In genomic region chr19:17255150-17255621, GRCh38 we compare ENCODE assay signal across 19 cellular contexts. TPM values are rescaled to one million over a fixed set of nuclear protein-coding genes. Genes with fewer than 3 reads are reported as not detected.
DNase-seq lines count a peak whose midpoint lies in the region; ATAC-seq, FAIRE-seq and TF ChIP-seq lines count a peak whose summit lies in the region.
"Had no signal": no experiment of that assay in that cellular context is flagged by ENCODE, and none has a peak within 500 bp of the region (broad histone marks: within the 10 kb centered on the region; RNA-seq: fewer than 3 reads in every experiment).

No MANE protein-coding gene starts in this region.

- H2BK12ac ChIP-seq in neuronal stem cell (ENCODE audit: low read length): no peak overlapping the region

- H3K23ac ChIP-seq in neuronal stem cell (ENCODE audit: low read depth, low read length, poor library complexity): peak overlapping the region; percentile 16

- no peak overlapping the region for H3K14ac ChIP-seq in neuronal stem cell (ENCODE audit: low read length)

- H3K4me1 ChIP-seq in neuronal stem cell (ENCODE audit: control insufficient read depth in 2 of 2, insufficient read depth in 1 of 2, low read depth in 1 of 2, low read length in 2 of 2) (peaks cover 0 to 2% of the 10 kb centered on the region in 2 donors), sigmoid colon (no peaks in the 10 kb centered on the region)
- H3K4me1 ChIP-seq: tibial nerve had no signal

- H3K36me3 ChIP-seq in bronchial epithelial cell (ENCODE audit: control insufficient read depth, insufficient read depth, low read length) (no peaks in the 10 kb centered on the region), neuronal stem cell (replicated peaks in 1 of 2; ENCODE audit: control insufficient read depth in 2 of 2, insufficient read depth in 2 of 2, low read length in 2 of 2) (no peaks in the 10 kb centered on the region), sigmoid colon (no peaks in the 10 kb centered on the region)
- H3K36me3 ChIP-seq: tibial nerve, WERI-Rb-1 had no signal

- peaks cover 0 to 15% of the 10 kb centered on the region in 2 donors for H3K9me3 ChIP-seq in neuronal stem cell (replicated peaks in 1 of 2; ENCODE audit: control insufficient read depth in 2 of 2, insufficient read depth in 1 of 2, low read depth in 1 of 2, low read length in 2 of 2)
- H3K9me3 ChIP-seq in sigmoid colon: peaks cover 0 to 5% (median 0%) of the 10 kb centered on the region in 4 donors

- no peak overlapping the region for H4K8ac ChIP-seq in neuronal stem cell (ENCODE audit: low read depth, low read length)

- no peak for TF ChIP-seq POLR2A in sigmoid colon (IDR thresholded peaks at IDR 0.05)

- H3K79me1 ChIP-seq in neuronal stem cell (ENCODE audit: low read depth, low read length): no peaks in the 10 kb centered on the region

- intact Hi-C loops in sigmoid colon (cut with DNase I): no loop called here

- no peak overlapping the region for H3K4me3 ChIP-seq in bronchial epithelial cell (ENCODE audit: low read depth, low read length)
- H3K4me3 ChIP-seq in neuronal stem cell (ENCODE audit: low read length in 2 of 2): no peak overlapping the region
- no peak overlapping the region for H3K4me3 ChIP-seq in sigmoid colon
- H3K4me3 ChIP-seq: tibial nerve had no signal

- CTCF ChIA-PET in HEK293T (lab: Yijun Ruan, JAX): no interaction called here

- no peak overlapping the region for H2AK5ac ChIP-seq in neuronal stem cell (ENCODE audit: low read depth, low read length)

- H4K91ac ChIP-seq in neuronal stem cell (ENCODE audit: low read depth, low read length, poor library complexity): no peak overlapping the region

- H2BK120ac ChIP-seq in neuronal stem cell (ENCODE audit: low read depth, low read length): no peak overlapping the region

- no peak overlapping the region for H2BK15ac ChIP-seq in neuronal stem cell (ENCODE audit: low read length)

- no peak overlapping the region for H2AFZ ChIP-seq in neuronal stem cell (ENCODE audit: low read length)

- POLR2A ChIA-PET in HEK293T (lab: Yijun Ruan, JAX): no interaction called here

- peak; percentile 64 for FAIRE-seq in bronchial epithelial cell (lab: Jason Lieb, UNC)
- FAIRE-seq: GM12892, HTR-8/SVneo had no signal

- no peak overlapping the region for H3K18ac ChIP-seq in neuronal stem cell (ENCODE audit: low read length)

- H3K9ac ChIP-seq in neuronal stem cell (ENCODE audit: low read depth, low read length, poor library complexity): no peak overlapping the region

- TF ChIP-seq CTCF in bronchial epithelial cell (IDR thresholded peaks at IDR 0.05; ENCODE audit: insufficient read depth, low read length, severe bottlenecking) (no peak), sigmoid colon (IDR thresholded peaks at IDR 0.05) (no peak)

- ATAC-seq in GM18517 (IDR thresholded peaks at IDR 0.05; ENCODE audit: unreplicated experiment): no peak
- ATAC-seq: sciatic nerve; stimulated activated effector memory CD8-positive, alpha-beta T cell treated with anti-CD3 and anti-CD28 coated beads, Interleukin-12 subunit alpha, Interleukin-12 subunit beta, amount 100 ng/mL, for 72 hours had no signal

- no peak overlapping the region for H3K4ac ChIP-seq in neuronal stem cell (ENCODE audit: low read length)

- no peak overlapping the region for H3K27ac ChIP-seq in neuronal stem cell (replicated peaks; ENCODE audit: low read length)
- no peak overlapping the region for H3K27ac ChIP-seq in sigmoid colon
- H3K27ac ChIP-seq: tibial nerve, WERI-Rb-1 had no signal

- no peak for TF ChIP-seq EP300 in sigmoid colon (IDR thresholded peaks at IDR 0.05)

- no CpG with 5 or more reads among the region's 18 CpGs for WGBS in neuronal stem cell (ENCODE audit: extremely low coverage in 2 of 2, insufficient read length in 2 of 2, insufficient replicate concordance in 1 of 2), 2 donors
- 32 to 73% methylated on average over 18 of the region's 18 CpGs for WGBS in sigmoid colon, 2 donors

- DNase-seq in HEK293T (ENCODE audit: extremely low spot score) (no peak), NCI-H2227 (lab: John Stamatoyannopoulos, UW; ENCODE audit: unreplicated experiment) (peak; percentile 52), bronchial epithelial cell (ENCODE audit: low read depth) (peak; percentile 63), neuronal stem cell (ENCODE audit: low spot score) (no peak), sigmoid colon (no peak)
- no peak for DNase-seq in activated CD8-positive, alpha-beta memory T cell treated with anti-CD3 and anti-CD28 coated beads, Interleukin-2, amount 50 U/mL, for 4 hours
- DNase-seq: activated CD8-positive, alpha-beta memory T cell treated with anti-CD3 and anti-CD28 coated beads for 24 hours; activated gamma-delta T cell; hypothalamus; MV-4-11; SW 1271; WERI-Rb-1 had no signal

- H3K4me2 ChIP-seq in neuronal stem cell (ENCODE audit: insufficient read depth, low read length, poor library complexity, severe bottlenecking): no peak overlapping the region

- H3K27me3 ChIP-seq in bronchial epithelial cell (ENCODE audit: control insufficient read depth, insufficient read depth, low read length): no peaks in the 10 kb centered on the region
- H3K27me3 ChIP-seq in neuronal stem cell (ENCODE audit: control insufficient read depth in 3 of 3, insufficient read depth in 3 of 3, low read depth in 1 of 3, low read length in 3 of 3): peaks cover 0 to 2% (median 0%) of the 10 kb centered on the region in 3 experiments
- no peaks in the 10 kb centered on the region for H3K27me3 ChIP-seq in sigmoid colon
- H3K27me3 ChIP-seq: tibial nerve had no signal

- H2BK5ac ChIP-seq in neuronal stem cell (ENCODE audit: low read length): no peak overlapping the region

TF ChIP-seq in HEK293T, 16 proteins besides CTCF, POLR2A, EP300 and RAD21:
- no peak for TF ChIP-seq LEF1 (IDR thresholded peaks at IDR 0.05; ENCODE audit: borderline replicate concordance)
- peak; percentile 52; the same call in 1 of the 2 replicates for TF ChIP-seq PKNOX1 (IDR thresholded peaks at IDR 0.05)
TF ChIP-seq in HEK293T: peak in this region for 1.

RNA-seq across cellular contexts. Expression of gene USHBP1, which starts 9.4 kb away (rescaled TPM):
- total RNA-seq in bronchial epithelial cell (0.13 TPM in 1 of 2 replicates, not detected in the other), sigmoid colon (10 to 100 TPM in 1 of 4 donors, 1 to 10 TPM in 3; 1.6 to 18.6 (median 4.4) TPM)
- 0.22 TPM for polyA plus RNA-seq in neuronal stem cell (2013, experiment 1 of 2)
- polyA plus RNA-seq in neuronal stem cell (2013, experiment 2 of 2): 0.50 TPM
- 1 to 10 TPM in 1 of 3 donors, under 1 TPM in 2; 0.23 to 2.1 (median 0.60) TPM for polyA plus RNA-seq in sigmoid colon
- polyA plus RNA-seq: BJ had no signal

RNA-seq across cellular contexts. Expression of gene NR2F6, which starts 9.5 kb away (rescaled TPM):
- total RNA-seq in bronchial epithelial cell (93.8 and 124 TPM in 2 replicates), sigmoid colon (10 to 100 TPM; 21.6 to 32.6 (median 27.8) TPM)
- 34.2 TPM for polyA plus RNA-seq in neuronal stem cell (2013, experiment 1 of 2)
- polyA plus RNA-seq in neuronal stem cell (2013, experiment 2 of 2): 34.5 TPM
- polyA plus RNA-seq in sigmoid colon: 10 to 100 TPM; 45.0 to 72.1 (median 59.5) TPM

RNA-seq across cellular contexts. Expression of gene BABAM1, which starts 12.1 kb away (rescaled TPM):
- total RNA-seq in bronchial epithelial cell (45.8 and 60.9 TPM in 2 replicates), sigmoid colon (100 to 1,000 TPM in 2 of 4 donors, 10 to 100 TPM in 2; 90.0 to 101 (median 98.7) TPM)
- 102 TPM for polyA plus RNA-seq in neuronal stem cell (2013, experiment 1 of 2)
- 100.0 TPM for polyA plus RNA-seq in neuronal stem cell (2013, experiment 2 of 2)
- polyA plus RNA-seq in sigmoid colon: 10 to 100 TPM; 71.4 to 87.1 (median 83.7) TPM

RNA-seq across cellular contexts. Expression of gene ANKLE1, which starts 26.5 kb away (rescaled TPM):
- 0.38 and 0.53 TPM in 2 replicates for total RNA-seq in bronchial epithelial cell
- 2.0 TPM for polyA plus RNA-seq in neuronal stem cell (2013, experiment 1 of 2)
- polyA plus RNA-seq in neuronal stem cell (2013, experiment 2 of 2): 1.8 TPM
- 1 to 10 TPM in 1 of 4 donors, under 1 TPM in 3; 0.49 to 1.1 (median 0.63) TPM for total RNA-seq in sigmoid colon
- 1 to 10 TPM in 1 of 3 donors, not detected in 2; 1.3 TPM for polyA plus RNA-seq in sigmoid colon

RNA-seq across cellular contexts. Expression of gene OCEL1, which starts 29.2 kb away (rescaled TPM):
- total RNA-seq in bronchial epithelial cell (2.0 and 3.2 TPM in 2 replicates), sigmoid colon (10 to 100 TPM in 2 of 4 donors, 1 to 10 TPM in 2; 7.5 to 15.8 (median 9.6) TPM)
- polyA plus RNA-seq in neuronal stem cell (2013, experiment 1 of 2): 16.5 TPM
- polyA plus RNA-seq in neuronal stem cell (2013, experiment 2 of 2): 16.7 TPM
- 10 to 100 TPM; 33.0 to 79.8 (median 49.9) TPM for polyA plus RNA-seq in sigmoid colon

Comparison
In these comparisons a context has a peak if more than half of its experiments do, and no peak if none do; other contexts are left out.
1. DNase-seq: peak in NCI-H2227 (single experiment) and bronchial epithelial cell (single experiment); none in HEK293T (single experiment), neuronal stem cell (single experiment), sigmoid colon (single experiment) and activated CD8-positive, alpha-beta memory T cell treated with anti-CD3 and anti-CD28 coated beads, Interleukin-2, amount 50 U/mL, for 4 hours (single experiment).